2 cellular contexts compared by ENCODE assay signal in genomic region chr9:92752812-92753404, GRCh38.
TF ChIP-seq lines count a peak whose summit lies in the region.

No MANE protein-coding gene starts in this region.

TF ChIP-seq in HepG2, 621 proteins besides CTCF, POLR2A, EP300 and RAD21:
- peak; percentile 49; the same call in 1 of the 2 replicates for TF ChIP-seq NR2F6 (IDR thresholded peaks at IDR 0.05)
- no peak for TF ChIP-seq NR2F6 (CRISPR knock-in tag; IDR thresholded peaks at IDR 0.05)
- TF ChIP-seq ETV6 (CRISPR knock-in tag; conservative IDR thresholded peaks at IDR 0.05): no peak

TF ChIP-seq in WTC11, 78 proteins besides CTCF, POLR2A, EP300 and RAD21:
- TF ChIP-seq IRF2 (CRISPR knock-in tag; IDR thresholded peaks at IDR 0.05; ENCODE audit: borderline replicate concordance, low read depth): no peak
